Comparison of ENCODE assay signal across 8 cellular contexts in genomic region chr19:42402376-42403116, GRCh38. TPM values are rescaled to one million over a fixed set of nuclear protein-coding genes. Genes with fewer than 3 reads are reported as not detected.
DNase-seq lines count a peak whose midpoint lies in the region; ATAC-seq, FAIRE-seq and TF ChIP-seq lines count a peak whose summit lies in the region.

No MANE protein-coding gene starts in this region.

- H3K4me3 ChIP-seq in coronary artery, result peak overlapping the region; percentile 71

- POLR2A ChIA-PET in CD4-positive, alpha-beta T cell (lab: Charles Lee), result interaction anchor here (0.6 to 1.4 kb wide), 2 partner anchors 22 to 126 kb away, joined by 3 read pairs; partner anchors contain the start of gene CEACAM1

- ATAC-seq in CD4-positive, alpha-beta T cell (ENCODE audit: poor library complexity), result no peak
- ATAC-seq in GM19023 (IDR thresholded peaks at IDR 0.05; ENCODE audit: unreplicated experiment), result no peak
- no peak for ATAC-seq in activated CD4-positive, CD25-positive, alpha-beta regulatory T cell treated with anti-CD3 and anti-CD28 coated beads, Interleukin-2, amount 50 U/mL, for 24 hours

- H3K36me3 Mint-ChIP-seq in CD4-positive, alpha-beta T cell (ENCODE audit: low read depth), result peaks cover 16% of the 10 kb centered on the region
- no peaks in the 10 kb centered on the region for H3K36me3 Mint-ChIP-seq in neural crest cell (ENCODE audit: low read depth)

- TF ChIP-seq CTCF in CD4-positive, alpha-beta T cell (IDR thresholded peaks at IDR 0.05), result no peak
- no peak for TF ChIP-seq CTCF in coronary artery (IDR thresholded peaks at IDR 0.05)
- no peak for TF ChIP-seq CTCF in neural crest cell (conservative IDR thresholded peaks at IDR 0.05)

- no peaks in the 10 kb centered on the region for H3K27me3 Mint-ChIP-seq in CD4-positive, alpha-beta T cell
- peaks cover 3% of the 10 kb centered on the region for H3K27me3 Mint-ChIP-seq in neural crest cell (ENCODE audit: low read depth)

- intact Hi-C loops in CD4-positive, alpha-beta T cell (cut with DNase I, micrococcal nuclease), result loop anchor here in 1 of 2 experiments (10.0 kb wide), 1 partner anchor 288 kb away; no protein-coding TSS in a partner anchor

- no peak for TF ChIP-seq POLR2A in GM12892 (IDR thresholded peaks at IDR 0.05; ENCODE audit: low read depth, low read length)

- CTCF ChIA-PET in CD4-positive, alpha-beta T cell (lab: Charles Lee), result interaction anchor here (0.8 to 2.1 kb wide), 5 partner anchors 16 to 47 kb away, joined by 3 to 16 read pairs (median 4); no protein-coding TSS in a partner anchor

- no peaks in the 10 kb centered on the region for H3K9me3 ChIP-seq in CD4-positive, alpha-beta T cell (ENCODE audit: control insufficient read depth, low read length)

- H3K4me3 Mint-ChIP-seq in CD4-positive, alpha-beta T cell, result peak overlapping the region; percentile 90
- peak overlapping the region; percentile 92 for H3K4me3 Mint-ChIP-seq in neural crest cell

- no peak overlapping the region for H3K27ac ChIP-seq in CD4-positive, alpha-beta T cell (ENCODE audit: low read depth, low read length)
- H3K27ac ChIP-seq in coronary artery, result peak overlapping the region in 1 of 2 donors; percentile 55

- no peaks in the 10 kb centered on the region for H3K9me3 Mint-ChIP-seq in CD4-positive, alpha-beta T cell
- H3K9me3 Mint-ChIP-seq in neural crest cell, result no peaks in the 10 kb centered on the region

- H3K27me3 ChIP-seq in CD4-positive, alpha-beta T cell (ENCODE audit: control insufficient read depth, insufficient read depth, low read length), result no peaks in the 10 kb centered on the region

- H3K4me1 Mint-ChIP-seq in CD4-positive, alpha-beta T cell (ENCODE audit: low read depth), result peaks cover 37% of the 10 kb centered on the region
- peaks cover 33% of the 10 kb centered on the region for H3K4me1 Mint-ChIP-seq in neural crest cell

- no peak for DNase-seq in CD4-positive, alpha-beta T cell
- DNase-seq in NCI-H1092 (lab: John Stamatoyannopoulos, UW), result peak; percentile 10
- no peak for DNase-seq in coronary artery (ENCODE audit: low spot score)
- DNase-seq in neural crest cell (ENCODE audit: low read depth, low spot score), result no peak
- DNase-seq in GM12892 (ENCODE audit: insufficient read length), result no peak
- no peak for DNase-seq in EL

- H3K27ac Mint-ChIP-seq in CD4-positive, alpha-beta T cell, result peak overlapping the region; percentile 75
- peak overlapping the region; percentile 67 for H3K27ac Mint-ChIP-seq in neural crest cell (ENCODE audit: unreplicated experiment)

- no peak for FAIRE-seq in GM12892 (lab: Jason Lieb, UNC)

RNA-seq across cellular contexts. Expression of gene CNFN, which starts 12.4 kb away (rescaled TPM):
- not detected for total RNA-seq in CD4-positive, alpha-beta T cell
- 2.2 and 3.6 TPM in 2 replicates for total RNA-seq in neural crest cell
- polyA plus RNA-seq in GM12892 (2012; ENCODE audit: missing spikeins), result not detected

RNA-seq across cellular contexts. Expression of gene LIPE, which starts 24.6 kb away (rescaled TPM):
- total RNA-seq in CD4-positive, alpha-beta T cell, result 1 to 10 TPM; 7.6 to 8.2 TPM
- 24.5 and 29.1 TPM in 2 replicates for total RNA-seq in neural crest cell
- polyA plus RNA-seq in GM12892 (2012; ENCODE audit: missing spikeins), result 2.6 TPM

RNA-seq across cellular contexts. Expression of gene CXCL17, which starts 40.2 kb away (rescaled TPM):
- not detected for total RNA-seq in CD4-positive, alpha-beta T cell
- total RNA-seq in neural crest cell, result not detected in 2 replicates
- 0.47 TPM for polyA plus RNA-seq in GM12892 (2012; ENCODE audit: missing spikeins)
